Comparison of ENCODE assay signal across 16 cellular contexts in the genomic region with DNA sequence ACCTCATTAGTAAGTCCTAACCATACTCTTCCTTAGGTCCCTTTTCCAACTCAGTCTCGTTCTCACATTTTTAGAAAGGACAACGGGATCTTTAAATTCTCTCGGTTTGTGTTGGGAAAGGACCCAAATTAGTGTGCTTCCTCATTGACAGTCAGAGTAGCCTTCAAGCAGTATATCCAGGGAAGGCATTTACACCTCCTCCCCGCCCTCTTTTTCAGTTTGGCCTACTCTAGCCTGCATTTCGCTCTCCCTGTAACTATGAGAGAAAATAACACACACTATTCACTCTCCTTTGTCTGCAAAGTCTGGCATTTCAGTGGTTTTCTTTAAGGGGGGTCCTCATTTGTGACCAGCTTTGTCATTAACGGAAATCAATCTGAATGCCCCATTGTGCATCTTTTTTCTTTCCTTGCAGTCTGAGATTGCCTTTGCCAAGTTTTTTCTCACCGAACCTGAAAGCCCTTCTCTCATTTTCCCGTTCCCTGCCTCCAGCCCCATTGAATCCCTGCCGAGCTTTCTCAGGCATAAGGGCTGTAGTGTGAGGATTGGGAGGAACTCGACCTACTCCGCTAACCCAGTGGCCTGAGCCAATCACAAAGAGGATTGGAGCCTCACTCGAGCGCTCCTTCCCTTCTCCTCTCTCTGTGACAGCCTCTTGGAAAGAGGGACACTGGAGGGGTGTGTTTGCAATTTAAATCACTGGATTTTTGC. TPM values are rescaled to one million over a fixed set of nuclear protein-coding genes. Genes with fewer than 3 reads are reported as not detected.
A peak's percentile ranks its signal among the peaks of the same experiment; 100 is the strongest.
DNase-seq lines count a peak whose midpoint lies in the region; ATAC-seq, FAIRE-seq and TF ChIP-seq lines count a peak whose summit lies in the region.
"Had no signal": no experiment of that assay in that cellular context is flagged by ENCODE, and none has a peak within 500 bp of the region (broad histone marks: within the 10 kb centered on the region; RNA-seq: fewer than 3 reads in every experiment).

No MANE protein-coding gene starts in this region.

- intact Hi-C loops in right cardiac atrium (cut with DNase I): no loop called here

- H3K9me3 Mint-ChIP-seq in type B pancreatic cell: peaks cover 4% of the 10 kb centered on the region
- H3K9me3 Mint-ChIP-seq: activated naive CD4-positive, alpha-beta T cell treated with anti-CD3 and anti-CD28 coated beads for 36 hours had no signal

- TF ChIP-seq POLR2A in GM12891 (IDR thresholded peaks at IDR 0.05; ENCODE audit: low read depth, low read length): no peak

- no peak for TF ChIP-seq CTCF in type B pancreatic cell (conservative IDR thresholded peaks at IDR 0.05)

- no peak for ATAC-seq in right cardiac atrium
- ATAC-seq: naive thymus-derived CD8-positive, alpha-beta T cell had no signal

- no peaks in the 10 kb centered on the region for H3K9me3 ChIP-seq in right cardiac atrium (ENCODE audit: control insufficient read depth, low read length)
- H3K9me3 ChIP-seq: suprapubic skin had no signal

- H3K36me3 Mint-ChIP-seq in type B pancreatic cell: no peaks in the 10 kb centered on the region
- H3K36me3 Mint-ChIP-seq: naive thymus-derived CD8-positive, alpha-beta T cell had no signal

- no peak overlapping the region for H3K27ac ChIP-seq in substantia nigra (ENCODE audit: low read depth, low read length, poor library complexity, severe bottlenecking)
- no peak overlapping the region for H3K27ac ChIP-seq in right cardiac atrium (ENCODE audit: low read length)
- H3K27ac ChIP-seq: suprapubic skin had no signal

- 47% methylated on average over 13 of the region's 13 CpGs for WGBS in right cardiac atrium

- no peak overlapping the region for H3K27ac Mint-ChIP-seq in type B pancreatic cell
- H3K27ac Mint-ChIP-seq: activated naive CD4-positive, alpha-beta T cell treated with anti-CD3 and anti-CD28 coated beads for 36 hours; naive thymus-derived CD8-positive, alpha-beta T cell had no signal

- no peak overlapping the region for H3K4me3 Mint-ChIP-seq in type B pancreatic cell
- H3K4me3 Mint-ChIP-seq: activated naive CD4-positive, alpha-beta T cell treated with anti-CD3 and anti-CD28 coated beads for 36 hours; naive thymus-derived CD8-positive, alpha-beta T cell had no signal

- peaks cover 10% of the 10 kb centered on the region for H3K4me1 Mint-ChIP-seq in type B pancreatic cell (ENCODE audit: unreplicated experiment)
- H3K4me1 Mint-ChIP-seq: naive thymus-derived CD8-positive, alpha-beta T cell had no signal

- H3K4me1 ChIP-seq in right cardiac atrium (ENCODE audit: control insufficient read depth, insufficient read depth, low read length): no peaks in the 10 kb centered on the region
- H3K4me1 ChIP-seq: suprapubic skin had no signal

- H3K27me3 Mint-ChIP-seq in type B pancreatic cell: no peaks in the 10 kb centered on the region

- no peak for FAIRE-seq in GM12891 (lab: Jason Lieb, UNC)

- H3K4me3 ChIP-seq in right cardiac atrium (ENCODE audit: low read length): no peak overlapping the region
- H3K4me3 ChIP-seq: suprapubic skin had no signal

- H3K27me3 ChIP-seq in right cardiac atrium (ENCODE audit: control insufficient read depth, insufficient read depth): no peaks in the 10 kb centered on the region
- H3K27me3 ChIP-seq: suprapubic skin had no signal

- peak; percentile 68 for DNase-seq in NCI-H2227 (lab: John Stamatoyannopoulos, UW; ENCODE audit: unreplicated experiment)
- DNase-seq in cerebellar cortex (ENCODE audit: low spot score): peak; percentile 96
- peak; percentile 61 for DNase-seq in inferior parietal cortex (ENCODE audit: extremely low spot score)
- DNase-seq in substantia nigra (lab: John Stamatoyannopoulos, UW): peak in 37 of 49 donors; percentile 6 to 85 (median 43)
- DNase-seq in GM12891 (ENCODE audit: insufficient read length, low spot score): no peak
- no peak for DNase-seq in right cardiac atrium
- DNase-seq in type B pancreatic cell (ENCODE audit: extremely low spot score, unreplicated experiment): no peak
- DNase-seq: activated naive CD4-positive, alpha-beta T cell treated with anti-CD3 and anti-CD28 coated beads for 36 hours; naive thymus-derived CD8-positive, alpha-beta T cell; NCI-H1105; NK-92 treated with Interleukin-12 subunit alpha and Interleukin-12 subunit beta, amount 100 ng/mL, for 24 hours; SIG-M5 had no signal

TF ChIP-seq in GM12891, 5 proteins besides CTCF, POLR2A, EP300 and RAD21:
- TF ChIP-seq POU2F2 (IDR thresholded peaks at IDR 0.05; ENCODE audit: low read depth, low read length) (no peak), SPI1 (IDR thresholded peaks at IDR 0.05; ENCODE audit: low read depth, low read length) (no peak), TAF1 (IDR thresholded peaks at IDR 0.05; ENCODE audit: low read depth, low read length) (no peak), POLR2AphosphoS5 (IDR thresholded peaks at IDR 0.05; ENCODE audit: low read depth, low read length) (no peak), PAX5 (IDR thresholded peaks at IDR 0.05; ENCODE audit: insufficient read depth, low read length, severe bottlenecking) (no peak)

RNA-seq across cellular contexts. Expression of gene FABP7, which starts 0.4 kb away (rescaled TPM):
- not detected for polyA plus RNA-seq in GM12891 (2012; ENCODE audit: low read depth, missing spikeins)
- total RNA-seq in right cardiac atrium (1 to 10 TPM in 2 of 4 donors, under 1 TPM in 1, not detected in 1; 0.51 to 1.1 (median 1.0) TPM), type B pancreatic cell (ENCODE audit: low replicate concordance) (1.2 and 7.6 TPM in 2 replicates)
- polyA plus RNA-seq in right cardiac atrium: 3.3 TPM
- total RNA-seq: activated CD8-positive, alpha-beta memory T cell treated with anti-CD3 and anti-CD28 coated beads for 36 hours; activated naive CD4-positive, alpha-beta T cell treated with anti-CD3 and anti-CD28 coated beads for 36 hours; chondrocyte; fibroblast of lung; naive thymus-derived CD8-positive, alpha-beta T cell had no signal
- polyA plus RNA-seq: fibroblast of lung; naive thymus-derived CD8-positive, alpha-beta T cell had no signal

RNA-seq across cellular contexts. Expression of gene SMPDL3A, which starts 9.9 kb away (rescaled TPM):
- 0.08 TPM for polyA plus RNA-seq in GM12891 (2012; ENCODE audit: low read depth, missing spikeins)
- 1 to 10 TPM; 4.7 to 8.3 (median 7.5) TPM for total RNA-seq in right cardiac atrium
- 6.9 TPM for polyA plus RNA-seq in right cardiac atrium
- 9.4 and 18.0 TPM in 2 replicates for total RNA-seq in type B pancreatic cell (ENCODE audit: low replicate concordance)
- polyA plus RNA-seq: naive thymus-derived CD8-positive, alpha-beta T cell had no signal

Comparison
In these comparisons a context has a peak if more than half of its experiments do, and no peak if none do; other contexts are left out.
1. DNase-seq: peak in NCI-H2227 (single experiment), cerebellar cortex (single experiment), inferior parietal cortex (single experiment) and substantia nigra (37 of 49); none in GM12891 (single experiment), right cardiac atrium (0 of 3) and type B pancreatic cell (single experiment).